15 cellular contexts compared by ENCODE assay signal in the genomic region with DNA sequence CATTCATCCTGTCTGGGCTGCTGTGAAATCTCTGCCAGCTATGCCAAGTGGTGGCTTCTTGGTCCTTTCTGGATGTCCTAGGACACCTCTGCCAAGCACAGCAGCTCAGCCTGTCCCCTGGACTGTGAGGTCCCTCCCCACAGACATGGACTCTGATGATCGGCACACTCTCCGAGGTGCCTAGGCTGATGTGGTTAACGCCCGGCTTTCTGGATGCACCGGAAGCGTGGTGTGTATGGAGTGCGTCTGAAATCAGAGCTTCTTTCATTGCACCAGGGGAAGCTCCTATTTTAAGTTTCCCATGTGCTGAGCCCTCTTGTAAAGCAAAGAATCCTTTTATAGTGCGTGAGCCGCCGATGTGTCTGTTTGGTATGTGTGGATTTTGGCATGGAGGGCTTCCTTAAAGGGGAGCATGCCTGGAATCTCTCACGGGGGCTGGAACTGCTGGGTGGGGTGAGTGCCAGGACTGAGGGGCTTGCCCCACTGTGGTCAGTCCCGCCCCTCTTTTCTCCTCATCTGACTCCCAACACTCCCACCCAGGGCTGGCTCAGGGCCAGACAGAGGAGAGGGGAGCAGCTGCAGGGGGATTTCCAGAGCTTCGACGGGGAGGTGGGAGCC. TPM values are rescaled to one million over a fixed set of nuclear protein-coding genes. Genes with fewer than 3 reads are reported as not detected.
DNase-seq lines count a peak whose midpoint lies in the region; ATAC-seq and TF ChIP-seq lines count a peak whose summit lies in the region.
"Had no signal": no experiment of that assay in that cellular context is flagged by ENCODE, and none has a peak within 500 bp of the region (broad histone marks: within the 10 kb centered on the region; RNA-seq: fewer than 3 reads in every experiment).

No MANE protein-coding gene starts in this region.

- ATAC-seq in gastroesophageal sphincter (peak; percentile 37), psoas muscle (peak; percentile 5 to 35 (median 30)), HG03521 (IDR thresholded peaks at IDR 0.05; ENCODE audit: unreplicated experiment) (no peak), GM19467 (IDR thresholded peaks at IDR 0.05; ENCODE audit: unreplicated experiment) (no peak)

- no peaks in the 10 kb centered on the region for H3K9me3 ChIP-seq in WERI-Rb-1 (ENCODE audit: severe bottlenecking)
- no peaks in the 10 kb centered on the region for H3K9me3 ChIP-seq in gastroesophageal sphincter
- H3K9me3 ChIP-seq in psoas muscle: no peaks in the 10 kb centered on the region
- H3K9me3 ChIP-seq: Caco-2 had no signal

- no peaks in the 10 kb centered on the region for H3K36me3 Mint-ChIP-seq in nephron progenitor cell (ENCODE audit: low read depth)

- H3K36me3 ChIP-seq in WERI-Rb-1 (no peaks in the 10 kb centered on the region), gastroesophageal sphincter (no peaks in the 10 kb centered on the region), psoas muscle (ENCODE audit: insufficient read depth in 1 of 2, low read depth in 1 of 2) (no peaks in the 10 kb centered on the region)

- WGBS in gastroesophageal sphincter (ENCODE audit: low coverage in 1 of 2), 2 donors: 0% methylated on average over 3 of the region's 14 CpGs; no CpG with 5 or more reads in 1 of the 2 donors
- 6 to 15% (median 12%) methylated on average over 14 of the region's 14 CpGs for WGBS in psoas muscle, 3 donors

- H3K27me3 ChIP-seq in WERI-Rb-1 (ENCODE audit: insufficient read depth, low read depth, severe bottlenecking): no peaks in the 10 kb centered on the region
- peaks cover 25% of the 10 kb centered on the region for H3K27me3 ChIP-seq in gastroesophageal sphincter
- peaks cover 0 to 24% (median 6%) of the 10 kb centered on the region in 3 donors for H3K27me3 ChIP-seq in psoas muscle (ENCODE audit: insufficient read depth in 3 of 3, low read length in 2 of 3)

- TF ChIP-seq POLR2A in gastroesophageal sphincter (IDR thresholded peaks at IDR 0.05): no peak

- H3K27ac Mint-ChIP-seq in nephron progenitor cell: no peak overlapping the region
- H3K27ac Mint-ChIP-seq: activated B cell treated with CpG ODN at 0.5 μM for 24 hours had no signal

- H3K4me1 ChIP-seq in gastroesophageal sphincter (peaks cover 9 to 80% (median 42%) of the 10 kb centered on the region in 3 donors), psoas muscle (peaks cover 23% of the 10 kb centered on the region)

- intact Hi-C loops in psoas muscle (cut with DNase I): loop anchor here in 1 of 2 donors (10.0 kb wide), 1 partner anchor 63 kb away; no protein-coding TSS in a partner anchor

- H3K27ac ChIP-seq in WERI-Rb-1 (no peak overlapping the region), gastroesophageal sphincter (peak overlapping the region; percentile 68 to 94 (median 86)), psoas muscle (peak overlapping the region; percentile 7)
- H3K27ac ChIP-seq: PC-9 had no signal

- H3K4me1 Mint-ChIP-seq in nephron progenitor cell: peaks cover 55% of the 10 kb centered on the region

- DNase-seq in D341Med (ENCODE audit: low spot score): peak; percentile 64
- peak; percentile 55 for DNase-seq in WERI-Rb-1
- DNase-seq in psoas muscle: no peak
- no peak for DNase-seq in nephron progenitor cell
- no peak for DNase-seq in NCI-H526 treated with DMSO at 0.1 percent for 48 hours (lab: John Stamatoyannopoulos, UW)
- DNase-seq: activated B cell treated with CpG ODN at 0.5 μM for 24 hours; activated effector memory CD4-positive, alpha-beta T cell treated with Interleukin-2 at 50 U/mL for 16 hours; Caco-2; HCEC 1CT; NCI-H1105; PC-9; stimulated activated CD4-positive, alpha-beta T cell treated with anti-CD3 and anti-CD28 coated beads, Interleukin-15, amount 100 ng/mL, for 24 hours had no signal

- TF ChIP-seq EP300 in gastroesophageal sphincter (IDR thresholded peaks at IDR 0.05): no peak

- no peak overlapping the region for H3K4me3 Mint-ChIP-seq in nephron progenitor cell
- H3K4me3 Mint-ChIP-seq: activated B cell treated with CpG ODN at 0.5 μM for 24 hours had no signal

- TF ChIP-seq CTCF in WERI-Rb-1 (IDR thresholded peaks at IDR 0.05; ENCODE audit: low read depth, low read length) (no peak), gastroesophageal sphincter (IDR thresholded peaks at IDR 0.05) (no peak), psoas muscle (IDR thresholded peaks at IDR 0.05) (no peak), nephron progenitor cell (IDR thresholded peaks at IDR 0.05) (no peak)

- peaks cover 80% of the 10 kb centered on the region for H3K27me3 Mint-ChIP-seq in nephron progenitor cell (ENCODE audit: low read depth, poor library complexity)

- H3K4me3 ChIP-seq in WERI-Rb-1 (ENCODE audit: low read depth, low read length) (no peak overlapping the region), gastroesophageal sphincter (peak overlapping the region in 1 of 2 donors; percentile 14), psoas muscle (no peak overlapping the region)
- H3K4me3 ChIP-seq: PC-9 had no signal

- H3K9me3 Mint-ChIP-seq in nephron progenitor cell: no peaks in the 10 kb centered on the region
- H3K9me3 Mint-ChIP-seq: activated B cell treated with CpG ODN at 0.5 μM for 24 hours had no signal

RNA-seq across cellular contexts. Expression of a gene that starts 6.9 kb away (rescaled TPM):
- total RNA-seq in gastroesophageal sphincter: 100 to 1,000 TPM in 1 of 4 donors, 10 to 100 TPM in 3; 45.3 to 132 (median 82.8) TPM
- 10 to 100 TPM; 23.6 to 35.8 (median 23.7) TPM for total RNA-seq in psoas muscle
- 10 to 100 TPM in 1 of 3 donors, 1 to 10 TPM in 2; 7.6 to 11.8 (median 9.6) TPM for polyA plus RNA-seq in psoas muscle

Comparison
In these comparisons a context has a peak if more than half of its experiments do, and no peak if none do; other contexts are left out.
1. DNase-seq: peak in D341Med (single experiment) and WERI-Rb-1 (single experiment); none in psoas muscle (0 of 2), nephron progenitor cell (single experiment) and NCI-H526 treated with DMSO at 0.1 percent for 48 hours (single experiment).
2. ATAC-seq: peak in gastroesophageal sphincter (single experiment) and psoas muscle (4 of 4); none in HG03521 (single experiment) and GM19467 (single experiment).